1 cellular context compared by ENCODE assay signal in the genomic region with DNA sequence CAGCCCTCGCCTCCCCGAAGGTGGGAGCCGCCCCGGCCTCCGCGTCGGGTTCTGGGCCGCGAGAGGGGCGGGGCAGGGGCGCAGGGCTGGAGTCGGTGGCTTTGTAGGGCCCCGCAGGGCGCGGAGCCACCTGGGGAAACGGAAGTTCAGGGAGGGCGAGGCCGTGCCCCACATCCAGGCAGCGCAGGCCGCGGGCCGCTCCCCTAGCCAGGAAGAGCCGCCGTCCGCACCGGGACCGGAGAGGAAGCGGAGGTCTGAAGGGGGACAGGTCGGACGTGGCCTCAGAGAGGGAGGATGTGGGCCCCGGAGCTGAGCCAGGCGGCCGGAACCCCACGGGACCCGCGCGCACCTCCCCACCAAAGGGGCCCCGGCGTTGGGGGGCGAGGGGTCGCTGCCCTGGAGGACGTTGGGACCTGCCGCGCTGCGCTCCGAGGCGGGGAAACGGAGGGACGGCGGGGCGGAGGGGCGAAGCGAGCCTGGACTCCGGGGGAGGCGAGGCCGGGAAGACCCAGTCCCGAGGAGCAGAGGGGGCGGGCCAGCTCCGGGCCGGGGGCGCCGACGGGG.
TF ChIP-seq lines count a peak whose summit lies in the region.

No MANE protein-coding gene starts in this region.

TF ChIP-seq in HepG2, 621 proteins besides CTCF, POLR2A, EP300 and RAD21 (continued from another document and continues in another):
- TF ChIP-seq, protein P1, sequence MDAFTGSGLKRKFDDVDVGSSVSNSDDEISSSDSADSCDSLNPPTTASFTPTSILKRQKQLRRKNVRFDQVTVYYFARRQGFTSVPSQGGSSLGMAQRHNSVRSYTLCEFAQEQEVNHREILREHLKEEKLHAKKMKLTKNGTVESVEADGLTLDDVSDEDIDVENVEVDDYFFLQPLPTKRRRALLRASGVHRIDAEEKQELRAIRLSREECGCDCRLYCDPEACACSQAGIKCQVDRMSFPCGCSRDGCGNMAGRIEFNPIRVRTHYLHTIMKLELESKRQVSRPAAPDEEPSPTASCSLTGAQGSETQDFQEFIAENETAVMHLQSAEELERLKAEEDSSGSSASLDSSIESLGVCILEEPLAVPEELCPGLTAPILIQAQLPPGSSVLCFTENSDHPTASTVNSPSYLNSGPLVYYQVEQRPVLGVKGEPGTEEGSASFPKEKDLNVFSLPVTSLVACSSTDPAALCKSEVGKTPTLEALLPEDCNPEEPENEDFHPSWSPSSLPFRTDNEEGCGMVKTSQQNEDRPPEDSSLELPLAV (CRISPR knock-in tag; conservative IDR thresholded peaks at IDR 0.05; ENCODE audit: low read depth): peak; percentile 88
- TF ChIP-seq, protein P2, sequence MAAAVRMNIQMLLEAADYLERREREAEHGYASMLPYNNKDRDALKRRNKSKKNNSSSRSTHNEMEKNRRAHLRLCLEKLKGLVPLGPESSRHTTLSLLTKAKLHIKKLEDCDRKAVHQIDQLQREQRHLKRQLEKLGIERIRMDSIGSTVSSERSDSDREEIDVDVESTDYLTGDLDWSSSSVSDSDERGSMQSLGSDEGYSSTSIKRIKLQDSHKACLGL (CRISPR knock-in tag; IDR thresholded peaks at IDR 0.05): no peak; the same call in none of the 2 replicates
- TF ChIP-seq, protein P3, sequence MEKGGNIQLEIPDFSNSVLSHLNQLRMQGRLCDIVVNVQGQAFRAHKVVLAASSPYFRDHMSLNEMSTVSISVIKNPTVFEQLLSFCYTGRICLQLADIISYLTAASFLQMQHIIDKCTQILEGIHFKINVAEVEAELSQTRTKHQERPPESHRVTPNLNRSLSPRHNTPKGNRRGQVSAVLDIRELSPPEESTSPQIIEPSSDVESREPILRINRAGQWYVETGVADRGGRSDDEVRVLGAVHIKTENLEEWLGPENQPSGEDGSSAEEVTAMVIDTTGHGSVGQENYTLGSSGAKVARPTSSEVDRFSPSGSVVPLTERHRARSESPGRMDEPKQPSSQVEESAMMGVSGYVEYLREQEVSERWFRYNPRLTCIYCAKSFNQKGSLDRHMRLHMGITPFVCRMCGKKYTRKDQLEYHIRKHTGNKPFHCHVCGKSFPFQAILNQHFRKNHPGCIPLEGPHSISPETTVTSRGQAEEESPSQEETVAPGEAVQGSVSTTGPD (CRISPR knock-in tag; IDR thresholded peaks at IDR 0.05): no peak
- TF ChIP-seq, protein P4, sequence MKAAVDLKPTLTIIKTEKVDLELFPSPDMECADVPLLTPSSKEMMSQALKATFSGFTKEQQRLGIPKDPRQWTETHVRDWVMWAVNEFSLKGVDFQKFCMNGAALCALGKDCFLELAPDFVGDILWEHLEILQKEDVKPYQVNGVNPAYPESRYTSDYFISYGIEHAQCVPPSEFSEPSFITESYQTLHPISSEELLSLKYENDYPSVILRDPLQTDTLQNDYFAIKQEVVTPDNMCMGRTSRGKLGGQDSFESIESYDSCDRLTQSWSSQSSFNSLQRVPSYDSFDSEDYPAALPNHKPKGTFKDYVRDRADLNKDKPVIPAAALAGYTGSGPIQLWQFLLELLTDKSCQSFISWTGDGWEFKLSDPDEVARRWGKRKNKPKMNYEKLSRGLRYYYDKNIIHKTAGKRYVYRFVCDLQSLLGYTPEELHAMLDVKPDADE (CRISPR knock-in tag; IDR thresholded peaks at IDR 0.05): no peak
- TF ChIP-seq GZF1 (CRISPR knock-in tag; IDR thresholded peaks at IDR 0.05) (no peak), ZNF501 (CRISPR knock-in tag; IDR thresholded peaks at IDR 0.05) (peak; percentile 18; the same call in 1 of the 2 replicates), RFXANK (CRISPR knock-in tag; IDR thresholded peaks at IDR 0.05) (peak; percentile 23; the same call in 1 of the 2 replicates), ZNF75D (CRISPR knock-in tag; IDR thresholded peaks at IDR 0.05; ENCODE audit: borderline replicate concordance) (no peak), ZNF343 (CRISPR knock-in tag; IDR thresholded peaks at IDR 0.05) (no peak), ZNF883 (CRISPR knock-in tag; IDR thresholded peaks at IDR 0.05; ENCODE audit: not compliant biosample characterization) (peak; percentile 38), GTF2F1 (IDR thresholded peaks at IDR 0.05; ENCODE audit: low read length) (no peak), HHEX (CRISPR knock-in tag; IDR thresholded peaks at IDR 0.05) (no peak), ZSCAN25 (CRISPR knock-in tag; IDR thresholded peaks at IDR 0.05) (peak; percentile 77), ARID2 (CRISPR knock-in tag; IDR thresholded peaks at IDR 0.05; ENCODE audit: borderline replicate concordance) (no peak), ZNF850 (CRISPR knock-in tag; conservative IDR thresholded peaks at IDR 0.05) (no peak), ZNF225 (CRISPR knock-in tag; IDR thresholded peaks at IDR 0.05) (no peak), SRY (CRISPR knock-in tag; IDR thresholded peaks at IDR 0.05) (no peak), TGIF2 (CRISPR knock-in tag; IDR thresholded peaks at IDR 0.05) (0 out of 2 replicates have a peak, but pooled peaks have one; percentile 31), ZNF484 (CRISPR knock-in tag; IDR thresholded peaks at IDR 0.05; ENCODE audit: borderline replicate concordance, low read depth) (no peak), HNF4G (IDR thresholded peaks at IDR 0.05; ENCODE audit: borderline replicate concordance, low read depth, low read length) (no peak), HNF4G (CRISPR knock-in tag; IDR thresholded peaks at IDR 0.05; ENCODE audit: borderline replicate concordance, low read depth) (no peak), ZNF552 (CRISPR knock-in tag; IDR thresholded peaks at IDR 0.05; ENCODE audit: borderline replicate concordance) (peak; percentile 39; the same call in 1 of the 2 replicates), NKX3-1 (CRISPR knock-in tag; IDR thresholded peaks at IDR 0.05) (no peak), PCBP2 (optimal IDR thresholded peaks at IDR 0.05; ENCODE audit: low read depth, low read length, poor library complexity, severe bottlenecking) (no peak), FOSL1 (CRISPR knock-in tag; IDR thresholded peaks at IDR 0.05; ENCODE audit: borderline replicate concordance) (no peak), ZMYM4 (CRISPR knock-in tag; IDR thresholded peaks at IDR 0.05) (no peak), ARNTL (CRISPR knock-in tag; IDR thresholded peaks at IDR 0.05) (no peak; the same call in none of the 2 replicates), ZFX (CRISPR knock-in tag; IDR thresholded peaks at IDR 0.05; ENCODE audit: low read depth) (peak; percentile 89), ZFP82 (CRISPR knock-in tag; IDR thresholded peaks at IDR 0.05; ENCODE audit: borderline replicate concordance) (no peak; the same call in none of the 2 replicates), ZSCAN12 (CRISPR knock-in tag; IDR thresholded peaks at IDR 0.05) (peak; percentile 51; the same call in 1 of the 2 replicates), ZNF354B (CRISPR knock-in tag; IDR thresholded peaks at IDR 0.05) (no peak), CBX1 (IDR thresholded peaks at IDR 0.05; ENCODE audit: low read depth) (peak; percentile 21), ZNF382 (CRISPR knock-in tag; IDR thresholded peaks at IDR 0.05; ENCODE audit: borderline replicate concordance) (no peak)
- TF ChIP-seq, protein P5, sequence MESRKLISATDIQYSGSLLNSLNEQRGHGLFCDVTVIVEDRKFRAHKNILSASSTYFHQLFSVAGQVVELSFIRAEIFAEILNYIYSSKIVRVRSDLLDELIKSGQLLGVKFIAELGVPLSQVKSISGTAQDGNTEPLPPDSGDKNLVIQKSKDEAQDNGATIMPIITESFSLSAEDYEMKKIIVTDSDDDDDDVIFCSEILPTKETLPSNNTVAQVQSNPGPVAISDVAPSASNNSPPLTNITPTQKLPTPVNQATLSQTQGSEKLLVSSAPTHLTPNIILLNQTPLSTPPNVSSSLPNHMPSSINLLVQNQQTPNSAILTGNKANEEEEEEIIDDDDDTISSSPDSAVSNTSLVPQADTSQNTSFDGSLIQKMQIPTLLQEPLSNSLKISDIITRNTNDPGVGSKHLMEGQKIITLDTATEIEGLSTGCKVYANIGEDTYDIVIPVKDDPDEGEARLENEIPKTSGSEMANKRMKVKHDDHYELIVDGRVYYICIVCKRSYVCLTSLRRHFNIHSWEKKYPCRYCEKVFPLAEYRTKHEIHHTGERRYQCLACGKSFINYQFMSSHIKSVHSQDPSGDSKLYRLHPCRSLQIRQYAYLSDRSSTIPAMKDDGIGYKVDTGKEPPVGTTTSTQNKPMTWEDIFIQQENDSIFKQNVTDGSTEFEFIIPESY (CRISPR knock-in tag; IDR thresholded peaks at IDR 0.05): peak; percentile 90
- TF ChIP-seq, protein P6, sequence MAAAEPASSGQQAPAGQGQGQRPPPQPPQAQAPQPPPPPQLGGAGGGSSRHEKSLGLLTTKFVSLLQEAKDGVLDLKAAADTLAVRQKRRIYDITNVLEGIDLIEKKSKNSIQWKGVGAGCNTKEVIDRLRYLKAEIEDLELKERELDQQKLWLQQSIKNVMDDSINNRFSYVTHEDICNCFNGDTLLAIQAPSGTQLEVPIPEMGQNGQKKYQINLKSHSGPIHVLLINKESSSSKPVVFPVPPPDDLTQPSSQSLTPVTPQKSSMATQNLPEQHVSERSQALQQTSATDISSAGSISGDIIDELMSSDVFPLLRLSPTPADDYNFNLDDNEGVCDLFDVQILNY (CRISPR knock-in tag; conservative IDR thresholded peaks at IDR 0.05): peak; percentile 45; the same call in 1 of the 2 replicates
- TF ChIP-seq, protein P7, sequence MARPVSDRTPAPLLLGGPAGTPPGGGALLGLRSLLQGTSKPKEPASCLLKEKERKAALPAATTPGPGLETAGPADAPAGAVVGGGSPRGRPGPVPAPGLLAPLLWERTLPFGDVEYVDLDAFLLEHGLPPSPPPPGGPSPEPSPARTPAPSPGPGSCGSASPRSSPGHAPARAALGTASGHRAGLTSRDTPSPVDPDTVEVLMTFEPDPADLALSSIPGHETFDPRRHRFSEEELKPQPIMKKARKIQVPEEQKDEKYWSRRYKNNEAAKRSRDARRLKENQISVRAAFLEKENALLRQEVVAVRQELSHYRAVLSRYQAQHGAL (CRISPR knock-in tag; IDR thresholded peaks at IDR 0.05; ENCODE audit: not compliant biosample characterization): no peak
- TF ChIP-seq, protein P8, sequence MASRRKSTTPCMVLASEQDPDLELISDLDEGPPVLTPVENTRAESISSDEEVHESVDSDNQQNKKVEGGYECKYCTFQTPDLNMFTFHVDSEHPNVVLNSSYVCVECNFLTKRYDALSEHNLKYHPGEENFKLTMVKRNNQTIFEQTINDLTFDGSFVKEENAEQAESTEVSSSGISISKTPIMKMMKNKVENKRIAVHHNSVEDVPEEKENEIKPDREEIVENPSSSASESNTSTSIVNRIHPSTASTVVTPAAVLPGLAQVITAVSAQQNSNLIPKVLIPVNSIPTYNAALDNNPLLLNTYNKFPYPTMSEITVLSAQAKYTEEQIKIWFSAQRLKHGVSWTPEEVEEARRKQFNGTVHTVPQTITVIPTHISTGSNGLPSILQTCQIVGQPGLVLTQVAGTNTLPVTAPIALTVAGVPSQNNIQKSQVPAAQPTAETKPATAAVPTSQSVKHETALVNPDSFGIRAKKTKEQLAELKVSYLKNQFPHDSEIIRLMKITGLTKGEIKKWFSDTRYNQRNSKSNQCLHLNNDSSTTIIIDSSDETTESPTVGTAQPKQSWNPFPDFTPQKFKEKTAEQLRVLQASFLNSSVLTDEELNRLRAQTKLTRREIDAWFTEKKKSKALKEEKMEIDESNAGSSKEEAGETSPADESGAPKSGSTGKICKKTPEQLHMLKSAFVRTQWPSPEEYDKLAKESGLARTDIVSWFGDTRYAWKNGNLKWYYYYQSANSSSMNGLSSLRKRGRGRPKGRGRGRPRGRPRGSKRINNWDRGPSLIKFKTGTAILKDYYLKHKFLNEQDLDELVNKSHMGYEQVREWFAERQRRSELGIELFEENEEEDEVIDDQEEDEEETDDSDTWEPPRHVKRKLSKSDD (CRISPR knock-in tag; IDR thresholded peaks at IDR 0.05; ENCODE audit: low read depth): peak; percentile 31; the same call in 1 of the 2 replicates
- TF ChIP-seq, protein P9, sequence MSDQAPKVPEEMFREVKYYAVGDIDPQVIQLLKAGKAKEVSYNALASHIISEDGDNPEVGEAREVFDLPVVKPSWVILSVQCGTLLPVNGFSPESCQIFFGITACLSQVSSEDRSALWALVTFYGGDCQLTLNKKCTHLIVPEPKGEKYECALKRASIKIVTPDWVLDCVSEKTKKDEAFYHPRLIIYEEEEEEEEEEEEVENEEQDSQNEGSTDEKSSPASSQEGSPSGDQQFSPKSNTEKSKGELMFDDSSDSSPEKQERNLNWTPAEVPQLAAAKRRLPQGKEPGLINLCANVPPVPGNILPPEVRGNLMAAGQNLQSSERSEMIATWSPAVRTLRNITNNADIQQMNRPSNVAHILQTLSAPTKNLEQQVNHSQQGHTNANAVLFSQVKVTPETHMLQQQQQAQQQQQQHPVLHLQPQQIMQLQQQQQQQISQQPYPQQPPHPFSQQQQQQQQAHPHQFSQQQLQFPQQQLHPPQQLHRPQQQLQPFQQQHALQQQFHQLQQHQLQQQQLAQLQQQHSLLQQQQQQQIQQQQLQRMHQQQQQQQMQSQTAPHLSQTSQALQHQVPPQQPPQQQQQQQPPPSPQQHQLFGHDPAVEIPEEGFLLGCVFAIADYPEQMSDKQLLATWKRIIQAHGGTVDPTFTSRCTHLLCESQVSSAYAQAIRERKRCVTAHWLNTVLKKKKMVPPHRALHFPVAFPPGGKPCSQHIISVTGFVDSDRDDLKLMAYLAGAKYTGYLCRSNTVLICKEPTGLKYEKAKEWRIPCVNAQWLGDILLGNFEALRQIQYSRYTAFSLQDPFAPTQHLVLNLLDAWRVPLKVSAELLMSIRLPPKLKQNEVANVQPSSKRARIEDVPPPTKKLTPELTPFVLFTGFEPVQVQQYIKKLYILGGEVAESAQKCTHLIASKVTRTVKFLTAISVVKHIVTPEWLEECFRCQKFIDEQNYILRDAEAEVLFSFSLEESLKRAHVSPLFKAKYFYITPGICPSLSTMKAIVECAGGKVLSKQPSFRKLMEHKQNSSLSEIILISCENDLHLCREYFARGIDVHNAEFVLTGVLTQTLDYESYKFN (CRISPR knock-in tag; conservative IDR thresholded peaks at IDR 0.05): peak; percentile 40; the same call in 1 of the 2 replicates
- TF ChIP-seq, protein P10, sequence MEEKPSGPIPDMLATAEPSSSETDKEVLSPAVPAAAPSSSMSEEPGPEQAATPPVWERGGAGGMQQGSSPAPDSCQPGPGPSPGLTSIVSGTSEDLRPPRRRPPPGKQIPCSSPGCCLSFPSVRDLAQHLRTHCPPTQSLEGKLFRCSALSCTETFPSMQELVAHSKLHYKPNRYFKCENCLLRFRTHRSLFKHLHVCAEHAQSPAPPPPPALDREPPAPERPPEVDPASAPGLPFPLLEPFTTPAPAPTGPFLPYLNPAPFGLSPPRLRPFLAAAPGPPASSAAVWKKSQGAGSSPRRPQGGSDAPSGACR (CRISPR knock-in tag; IDR thresholded peaks at IDR 0.05): no peak
- TF ChIP-seq, protein P11, sequence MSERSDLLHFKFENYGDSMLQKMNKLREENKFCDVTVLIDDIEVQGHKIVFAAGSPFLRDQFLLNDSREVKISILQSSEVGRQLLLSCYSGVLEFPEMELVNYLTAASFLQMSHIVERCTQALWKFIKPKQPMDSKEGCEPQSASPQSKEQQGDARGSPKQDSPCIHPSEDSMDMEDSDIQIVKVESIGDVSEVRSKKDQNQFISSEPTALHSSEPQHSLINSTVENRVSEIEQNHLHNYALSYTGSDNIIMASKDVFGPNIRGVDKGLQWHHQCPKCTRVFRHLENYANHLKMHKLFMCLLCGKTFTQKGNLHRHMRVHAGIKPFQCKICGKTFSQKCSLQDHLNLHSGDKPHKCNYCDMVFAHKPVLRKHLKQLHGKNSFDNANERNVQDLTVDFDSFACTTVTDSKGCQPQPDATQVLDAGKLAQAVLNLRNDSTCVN (CRISPR knock-in tag; IDR thresholded peaks at IDR 0.05; ENCODE audit: borderline replicate concordance): 0 out of 2 replicates have a peak, but pooled peaks have one; percentile 25
- TF ChIP-seq, protein P12, sequence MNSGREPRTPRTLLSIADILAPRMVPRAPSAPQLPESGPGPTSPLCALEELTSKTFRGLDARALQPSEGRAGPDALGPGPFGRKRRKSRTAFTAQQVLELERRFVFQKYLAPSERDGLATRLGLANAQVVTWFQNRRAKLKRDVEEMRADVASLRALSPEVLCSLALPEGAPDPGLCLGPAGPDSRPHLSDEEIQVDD (CRISPR knock-in tag; IDR thresholded peaks at IDR 0.05; ENCODE audit: borderline replicate concordance): peak; percentile 93; the same call in 1 of the 2 replicates
